ENCODE assay signal across 21 cellular contexts in genomic region chr4:41796545-41797210, GRCh38. TPM values are rescaled to one million over a fixed set of nuclear protein-coding genes. Genes with fewer than 3 reads are reported as not detected.
DNase-seq lines count a peak whose midpoint lies in the region; ATAC-seq and TF ChIP-seq lines count a peak whose summit lies in the region.
"Had no signal": no experiment of that assay in that cellular context is flagged by ENCODE, and none has a peak within 500 bp of the region (broad histone marks: within the 10 kb centered on the region; RNA-seq: fewer than 3 reads in every experiment).

No MANE protein-coding gene starts in this region.

- H3K36me3 ChIP-seq in HUES48 (ENCODE audit: control insufficient read depth, insufficient read depth, low read length), result no peaks in the 10 kb centered on the region
- no peaks in the 10 kb centered on the region for H3K36me3 ChIP-seq in ascending aorta
- H3K36me3 ChIP-seq: SJSA1, stomach had no signal

- H3K9ac ChIP-seq in HUES48 (ENCODE audit: low read depth, low read length), result no peak overlapping the region

- H3K4me1 ChIP-seq in HUES48 (ENCODE audit: control insufficient read depth, insufficient read depth, low read length) (peaks cover 24% of the 10 kb centered on the region), ascending aorta (no peaks in the 10 kb centered on the region)
- H3K4me1 ChIP-seq: SJSA1 had no signal

- H3K27ac ChIP-seq in HUES48 (ENCODE audit: low read depth, low read length) (peak overlapping the region; percentile 78), ascending aorta (no peak overlapping the region)
- H3K27ac ChIP-seq: SJSA1, stomach had no signal

- no peaks in the 10 kb centered on the region for H3K27me3 Mint-ChIP-seq in stimulated activated memory B cell treated with anti-CD40 and anti-IgM and Interleukin-4, amounts not matched to agents 10 μg/mL and 1 μg/mL and 100 μg/mL, for 72 hours

- peak overlapping the region; percentile 47 for H3K4me3 ChIP-seq in HUES48 (ENCODE audit: low read depth, low read length)
- no peak overlapping the region for H3K4me3 ChIP-seq in ascending aorta
- H3K4me3 ChIP-seq: SJSA1, stomach had no signal

- no peaks in the 10 kb centered on the region for H3K36me3 Mint-ChIP-seq in stimulated activated memory B cell treated with anti-CD40 and anti-IgM and Interleukin-4, amounts not matched to agents 10 μg/mL and 1 μg/mL and 100 μg/mL, for 72 hours
- H3K36me3 Mint-ChIP-seq: CD8-positive, alpha-beta T cell; naive B cell had no signal

- TF ChIP-seq CTCF in ascending aorta (IDR thresholded peaks at IDR 0.05), result no peak

- no peak overlapping the region for H3K27ac Mint-ChIP-seq in stimulated activated memory B cell treated with anti-CD40 and anti-IgM and Interleukin-4, amounts not matched to agents 10 μg/mL and 1 μg/mL and 100 μg/mL, for 72 hours
- H3K27ac Mint-ChIP-seq: CD8-positive, alpha-beta T cell; naive B cell had no signal

- peaks cover 7% of the 10 kb centered on the region; the same call in 1 of the 2 replicates for H3K27me3 ChIP-seq in HUES48 (ENCODE audit: control insufficient read depth, insufficient read depth, low read length)
- H3K27me3 ChIP-seq in ascending aorta, result no peaks in the 10 kb centered on the region
- H3K27me3 ChIP-seq: SJSA1 had no signal

- H3K9me3 Mint-ChIP-seq in stimulated activated memory B cell treated with anti-CD40 and anti-IgM and Interleukin-4, amounts not matched to agents 10 μg/mL and 1 μg/mL and 100 μg/mL, for 72 hours, result peaks cover 6% of the 10 kb centered on the region
- H3K9me3 Mint-ChIP-seq: CD8-positive, alpha-beta T cell had no signal

- H3K4me1 Mint-ChIP-seq in stimulated activated memory B cell treated with anti-CD40 and anti-IgM and Interleukin-4, amounts not matched to agents 10 μg/mL and 1 μg/mL and 100 μg/mL, for 72 hours, result peaks cover 6% of the 10 kb centered on the region
- H3K4me1 Mint-ChIP-seq: naive B cell had no signal

- no peak for ATAC-seq in stimulated activated memory B cell treated with anti-CD40 and anti-IgM and Interleukin-4, amounts not matched to agents 10 μg/mL and 1 μg/mL and 100 μg/mL, for 72 hours
- ATAC-seq: CD8-positive, alpha-beta T cell had no signal

- DNase-seq in A172 (ENCODE audit: low spot score) (peak; percentile 6), ecto neural progenitor cell (ENCODE audit: low spot score) (peak; percentile 59), left kidney (ENCODE audit: low read depth, low spot score) (peak; percentile 20), ascending aorta (ENCODE audit: low spot score in 2 of 2) (no peak), HK-2 (ENCODE audit: unreplicated experiment) (no peak)
- DNase-seq in central memory CD4-positive, alpha-beta T cell, result no peak
- DNase-seq: activated gamma-delta T cell treated with Interleukin-2 at 50 U/mL for 16 hours; aorta; CD8-positive, alpha-beta T cell; GOT3; Kasumi-1; naive B cell; NCI-H510A; stomach had no signal

- H3K9me3 ChIP-seq in HUES48 (ENCODE audit: control insufficient read depth, insufficient read depth, low read length) (no peaks in the 10 kb centered on the region), ascending aorta (no peaks in the 10 kb centered on the region)
- H3K9me3 ChIP-seq: SJSA1, stomach had no signal

- intact Hi-C loops in ascending aorta (cut with DNase I), result no loop called here

- no peak overlapping the region for H3K4me3 Mint-ChIP-seq in stimulated activated memory B cell treated with anti-CD40 and anti-IgM and Interleukin-4, amounts not matched to agents 10 μg/mL and 1 μg/mL and 100 μg/mL, for 72 hours
- H3K4me3 Mint-ChIP-seq: CD8-positive, alpha-beta T cell; naive B cell had no signal

RNA-seq across cellular contexts. Expression of gene PHOX2B, which starts 48.2 kb away (rescaled TPM):
- total RNA-seq in A172 (2014; rRNA removed; shearing (Covaris generic)), result not detected in 2 replicates
- not detected for total RNA-seq in ascending aorta
- total RNA-seq: aorta; CD8-positive, alpha-beta T cell; glomerular endothelial cell; liver; pulmonary artery endothelial cell; SJSA1; ureter had no signal

Comparison
In these comparisons a context has a peak if more than half of its experiments do, and no peak if none do; other contexts are left out.
1. DNase-seq: peak in A172 (single experiment), ecto neural progenitor cell (single experiment) and left kidney (single experiment); none in ascending aorta (0 of 2), central memory CD4-positive, alpha-beta T cell (single experiment) and HK-2 (single experiment).